In the genomic region with DNA sequence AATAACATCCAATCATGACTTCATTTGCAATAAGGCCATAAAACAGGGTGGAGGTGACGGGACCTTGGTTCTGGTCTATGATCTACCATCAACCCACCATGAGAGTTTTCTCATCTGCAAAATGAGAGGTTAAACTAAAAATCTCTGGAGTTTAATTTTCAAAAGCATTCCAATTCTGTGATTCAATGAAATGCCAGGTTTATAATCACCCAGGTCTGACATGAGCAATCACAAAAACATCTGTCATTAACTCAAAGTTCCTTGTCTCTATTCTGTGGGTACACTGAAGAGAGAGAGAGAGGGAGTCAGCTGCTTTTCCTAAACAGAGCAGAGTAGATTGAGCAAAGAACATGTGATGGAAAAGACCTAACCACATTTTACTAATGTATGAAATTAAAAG, we compare ENCODE assay signal across 12 cellular contexts.
DNase-seq lines count a peak whose midpoint lies in the region; ATAC-seq and TF ChIP-seq lines count a peak whose summit lies in the region.
"Had no signal": no experiment of that assay in that cellular context is flagged by ENCODE, and none has a peak within 500 bp of the region (broad histone marks: within the 10 kb centered on the region; RNA-seq: fewer than 3 reads in every experiment).

No MANE protein-coding gene starts in this region.

- POLR2A ChIA-PET in WTC11 (lab: Charles Lee) = no interaction called here

- H3K27ac Mint-ChIP-seq in WTC11 = no peak overlapping the region

- H3K27me3 Mint-ChIP-seq in WTC11 (ENCODE audit: low read depth) = no peaks in the 10 kb centered on the region

- TF ChIP-seq CTCF in WTC11 (IDR thresholded peaks at IDR 0.05) = no peak

- ATAC-seq in GM18867 (IDR thresholded peaks at IDR 0.05; ENCODE audit: unreplicated experiment) (no peak), WTC11 (no peak)

- peak; percentile 32 for DNase-seq in GM03348 (ENCODE audit: low spot score)
- peak; percentile 48 for DNase-seq in LoVo (ENCODE audit: low spot score)
- DNase-seq in astrocyte of the hippocampus (ENCODE audit: low read depth, low spot score) = peak; percentile 67
- DNase-seq in myocyte (ENCODE audit: low read depth) = peak; percentile 32
- DNase-seq in WTC11 (ENCODE audit: low spot score) = no peak
- DNase-seq in hypothalamus (lab: John Stamatoyannopoulos, UW) = no peak
- DNase-seq: COR-L47; effector memory CD4-positive, alpha-beta T cell; small intestine; T-helper 9 cell; testis had no signal

- H3K4me1 Mint-ChIP-seq in WTC11 = peaks cover 7% of the 10 kb centered on the region

- no peak overlapping the region for H3K4me3 Mint-ChIP-seq in WTC11

- CTCF ChIA-PET in WTC11 (lab: Charles Lee) = interaction anchor here (1.4 kb wide), 1 partner anchor 63 kb away, joined by 3 read pairs; no protein-coding TSS in a partner anchor

- H3K9me3 Mint-ChIP-seq in WTC11 = peaks cover 19% of the 10 kb centered on the region

- H3K36me3 Mint-ChIP-seq in WTC11 = peaks cover 20% of the 10 kb centered on the region

TF ChIP-seq in WTC11, 78 proteins besides CTCF, POLR2A, EP300 and RAD21:
- TF ChIP-seq, protein P1, sequence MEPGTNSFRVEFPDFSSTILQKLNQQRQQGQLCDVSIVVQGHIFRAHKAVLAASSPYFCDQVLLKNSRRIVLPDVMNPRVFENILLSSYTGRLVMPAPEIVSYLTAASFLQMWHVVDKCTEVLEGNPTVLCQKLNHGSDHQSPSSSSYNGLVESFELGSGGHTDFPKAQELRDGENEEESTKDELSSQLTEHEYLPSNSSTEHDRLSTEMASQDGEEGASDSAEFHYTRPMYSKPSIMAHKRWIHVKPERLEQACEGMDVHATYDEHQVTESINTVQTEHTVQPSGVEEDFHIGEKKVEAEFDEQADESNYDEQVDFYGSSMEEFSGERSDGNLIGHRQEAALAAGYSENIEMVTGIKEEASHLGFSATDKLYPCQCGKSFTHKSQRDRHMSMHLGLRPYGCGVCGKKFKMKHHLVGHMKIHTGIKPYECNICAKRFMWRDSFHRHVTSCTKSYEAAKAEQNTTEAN (CRISPR knock-in tag; IDR thresholded peaks at IDR 0.05) = no peak
- TF ChIP-seq, protein P2, sequence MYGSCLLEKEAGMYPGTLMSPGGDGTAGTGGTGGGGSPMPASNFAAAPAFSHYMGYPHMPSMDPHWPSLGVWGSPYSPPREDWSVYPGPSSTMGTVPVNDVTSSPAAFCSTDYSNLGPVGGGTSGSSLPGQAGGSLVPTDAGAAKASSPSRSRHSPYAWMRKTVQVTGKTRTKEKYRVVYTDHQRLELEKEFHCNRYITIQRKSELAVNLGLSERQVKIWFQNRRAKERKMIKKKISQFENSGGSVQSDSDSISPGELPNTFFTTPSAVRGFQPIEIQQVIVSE (CRISPR knock-in tag; IDR thresholded peaks at IDR 0.05; ENCODE audit: borderline replicate concordance) = no peak
- TF ChIP-seq, protein P3, sequence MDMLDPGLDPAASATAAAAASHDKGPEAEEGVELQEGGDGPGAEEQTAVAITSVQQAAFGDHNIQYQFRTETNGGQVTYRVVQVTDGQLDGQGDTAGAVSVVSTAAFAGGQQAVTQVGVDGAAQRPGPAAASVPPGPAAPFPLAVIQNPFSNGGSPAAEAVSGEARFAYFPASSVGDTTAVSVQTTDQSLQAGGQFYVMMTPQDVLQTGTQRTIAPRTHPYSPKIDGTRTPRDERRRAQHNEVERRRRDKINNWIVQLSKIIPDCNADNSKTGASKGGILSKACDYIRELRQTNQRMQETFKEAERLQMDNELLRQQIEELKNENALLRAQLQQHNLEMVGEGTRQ (CRISPR knock-in tag; IDR thresholded peaks at IDR 0.05) = no peak
- TF ChIP-seq SOX15 (CRISPR knock-in tag; IDR thresholded peaks at IDR 0.05) (no peak), FOXJ3 (CRISPR knock-in tag; IDR thresholded peaks at IDR 0.05; ENCODE audit: borderline replicate concordance) (no peak), TP53 (CRISPR knock-in tag; IDR thresholded peaks at IDR 0.05) (no peak), SP1 (CRISPR knock-in tag; conservative IDR thresholded peaks at IDR 0.05) (no peak), ZNF232 (CRISPR knock-in tag; IDR thresholded peaks at IDR 0.05) (no peak), ZNF263 (CRISPR knock-in tag; IDR thresholded peaks at IDR 0.05; ENCODE audit: low read depth) (no peak)
- TF ChIP-seq, protein P4, sequence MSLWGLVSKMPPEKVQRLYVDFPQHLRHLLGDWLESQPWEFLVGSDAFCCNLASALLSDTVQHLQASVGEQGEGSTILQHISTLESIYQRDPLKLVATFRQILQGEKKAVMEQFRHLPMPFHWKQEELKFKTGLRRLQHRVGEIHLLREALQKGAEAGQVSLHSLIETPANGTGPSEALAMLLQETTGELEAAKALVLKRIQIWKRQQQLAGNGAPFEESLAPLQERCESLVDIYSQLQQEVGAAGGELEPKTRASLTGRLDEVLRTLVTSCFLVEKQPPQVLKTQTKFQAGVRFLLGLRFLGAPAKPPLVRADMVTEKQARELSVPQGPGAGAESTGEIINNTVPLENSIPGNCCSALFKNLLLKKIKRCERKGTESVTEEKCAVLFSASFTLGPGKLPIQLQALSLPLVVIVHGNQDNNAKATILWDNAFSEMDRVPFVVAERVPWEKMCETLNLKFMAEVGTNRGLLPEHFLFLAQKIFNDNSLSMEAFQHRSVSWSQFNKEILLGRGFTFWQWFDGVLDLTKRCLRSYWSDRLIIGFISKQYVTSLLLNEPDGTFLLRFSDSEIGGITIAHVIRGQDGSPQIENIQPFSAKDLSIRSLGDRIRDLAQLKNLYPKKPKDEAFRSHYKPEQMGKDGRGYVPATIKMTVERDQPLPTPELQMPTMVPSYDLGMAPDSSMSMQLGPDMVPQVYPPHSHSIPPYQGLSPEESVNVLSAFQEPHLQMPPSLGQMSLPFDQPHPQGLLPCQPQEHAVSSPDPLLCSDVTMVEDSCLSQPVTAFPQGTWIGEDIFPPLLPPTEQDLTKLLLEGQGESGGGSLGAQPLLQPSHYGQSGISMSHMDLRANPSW (CRISPR knock-in tag; conservative IDR thresholded peaks at IDR 0.05; ENCODE audit: low read depth) = no peak

Comparison
In these comparisons a context has a peak if more than half of its experiments do, and no peak if none do; other contexts are left out.
1. DNase-seq: peak in GM03348 (single experiment), LoVo (single experiment), astrocyte of the hippocampus (single experiment) and myocyte (single experiment); none in WTC11 (single experiment) and hypothalamus (0 of 51).